20 cellular contexts compared by ENCODE assay signal in genomic region chr11:72688486-72688885, GRCh38. TPM values are rescaled to one million over a fixed set of nuclear protein-coding genes. Genes with fewer than 3 reads are reported as not detected.
A peak's percentile ranks its signal among the peaks of the same experiment; 100 is the strongest.
DNase-seq lines count a peak whose midpoint lies in the region; ATAC-seq and TF ChIP-seq lines count a peak whose summit lies in the region.
"Had no signal": no experiment of that assay in that cellular context is flagged by ENCODE, and none has a peak within 500 bp of the region (broad histone marks: within the 10 kb centered on the region; RNA-seq: fewer than 3 reads in every experiment).

No MANE protein-coding gene starts in this region.

- ATAC-seq in activated T-cell treated with anti-CD3 and anti-CD28 coated beads, Interleukin-2, amount 50 U/mL, for 4 hours = no peak
- no peak for ATAC-seq in CD8-positive, alpha-beta T cell
- ATAC-seq in effector memory CD8-positive, alpha-beta T cell (replicated peaks) = no peak
- no peak for ATAC-seq in GM18873 (IDR thresholded peaks at IDR 0.05; ENCODE audit: low FRiP score, unreplicated experiment)
- ATAC-seq: HepG2 had no signal

- H3K4me3 Mint-ChIP-seq in activated T-cell treated with anti-CD3 and anti-CD28 coated beads, Interleukin-2, amount 50 U/mL, for 24 hours = no peak overlapping the region
- H3K4me3 Mint-ChIP-seq in activated T-cell treated with anti-CD3 and anti-CD28 coated beads, Interleukin-2, amount 50 U/mL, for 4 hours = no peak overlapping the region
- no peak overlapping the region for H3K4me3 Mint-ChIP-seq in CD8-positive, alpha-beta T cell
- H3K4me3 Mint-ChIP-seq in effector memory CD8-positive, alpha-beta T cell = no peak overlapping the region
- H3K4me3 Mint-ChIP-seq: HFFc6 had no signal

- CTCF ChIA-PET in CD8-positive, alpha-beta T cell (lab: Charles Lee) = no interaction called here

- TF ChIP-seq POLR2A in spleen (IDR thresholded peaks at IDR 0.05) = no peak

- no peak overlapping the region for H3K27ac ChIP-seq in CD8-positive, alpha-beta T cell (ENCODE audit: low read depth, low read length)
- H3K27ac ChIP-seq in spleen = peak overlapping the region in 5 of 8 donors; percentile 16 to 62 (median 49)
- H3K27ac ChIP-seq: PC-9, SJCRH30 had no signal

- H3K36me3 Mint-ChIP-seq in activated T-cell treated with anti-CD3 and anti-CD28 coated beads, Interleukin-2, amount 50 U/mL, for 24 hours (ENCODE audit: low read depth) = peaks cover 89% of the 10 kb centered on the region
- peaks cover 18% of the 10 kb centered on the region for H3K36me3 Mint-ChIP-seq in activated T-cell treated with anti-CD3 and anti-CD28 coated beads, Interleukin-2, amount 50 U/mL, for 4 hours (ENCODE audit: insufficient read depth)
- peaks cover 75% of the 10 kb centered on the region for H3K36me3 Mint-ChIP-seq in CD8-positive, alpha-beta T cell
- peaks cover 48% of the 10 kb centered on the region for H3K36me3 Mint-ChIP-seq in effector memory CD8-positive, alpha-beta T cell (ENCODE audit: insufficient read depth)

- intact Hi-C loops in CD8-positive, alpha-beta T cell (cut with DNase I, micrococcal nuclease) = no loop called here
- intact Hi-C loops in spleen (cut with DNase I; ENCODE audit: low total_unique reads) = no loop called here

- no peak overlapping the region for H3K4me3 ChIP-seq in CD8-positive, alpha-beta T cell (ENCODE audit: low read depth, low read length)
- no peak overlapping the region for H3K4me3 ChIP-seq in spleen
- H3K4me3 ChIP-seq: PC-9, SJCRH30 had no signal

- no peaks in the 10 kb centered on the region for H3K9me3 Mint-ChIP-seq in activated T-cell treated with anti-CD3 and anti-CD28 coated beads, Interleukin-2, amount 50 U/mL, for 24 hours
- H3K9me3 Mint-ChIP-seq in activated T-cell treated with anti-CD3 and anti-CD28 coated beads, Interleukin-2, amount 50 U/mL, for 4 hours = no peaks in the 10 kb centered on the region
- no peaks in the 10 kb centered on the region for H3K9me3 Mint-ChIP-seq in CD8-positive, alpha-beta T cell
- H3K9me3 Mint-ChIP-seq in effector memory CD8-positive, alpha-beta T cell = no peaks in the 10 kb centered on the region
- H3K9me3 Mint-ChIP-seq: HFFc6 had no signal

- H3K27me3 Mint-ChIP-seq in activated T-cell treated with anti-CD3 and anti-CD28 coated beads, Interleukin-2, amount 50 U/mL, for 24 hours = no peaks in the 10 kb centered on the region
- no peaks in the 10 kb centered on the region for H3K27me3 Mint-ChIP-seq in activated T-cell treated with anti-CD3 and anti-CD28 coated beads, Interleukin-2, amount 50 U/mL, for 4 hours (ENCODE audit: low read depth)
- no peaks in the 10 kb centered on the region for H3K27me3 Mint-ChIP-seq in CD8-positive, alpha-beta T cell (ENCODE audit: low read depth)
- H3K27me3 Mint-ChIP-seq in effector memory CD8-positive, alpha-beta T cell = no peaks in the 10 kb centered on the region

- H3K27me3 ChIP-seq in CD8-positive, alpha-beta T cell (ENCODE audit: insufficient read depth, low read length) = no peaks in the 10 kb centered on the region
- no peaks in the 10 kb centered on the region for H3K27me3 ChIP-seq in spleen (replicated peaks in 1 of 7)
- H3K27me3 ChIP-seq: BE2C, SJCRH30 had no signal

- no peak for TF ChIP-seq CTCF in CD8-positive, alpha-beta T cell (IDR thresholded peaks at IDR 0.05)
- no peak for TF ChIP-seq CTCF in spleen (IDR thresholded peaks at IDR 0.05 in 8 of 11, conservative IDR thresholded peaks at IDR 0.05 in 3 of 11)

- DNase-seq in activated T-cell treated with anti-CD3 and anti-CD28 coated beads, Interleukin-2, amount 50 U/mL, for 24 hours = no peak
- DNase-seq in activated T-cell treated with anti-CD3 and anti-CD28 coated beads, Interleukin-2, amount 50 U/mL, for 4 hours = no peak
- DNase-seq in CD8-positive, alpha-beta T cell = no peak
- DNase-seq in effector memory CD8-positive, alpha-beta T cell = no peak
- DNase-seq in spleen = no peak
- no peak for DNase-seq in DMS114 treated with DMSO at 0.1 percent for 48 hours (lab: John Stamatoyannopoulos, UW; ENCODE audit: unreplicated experiment)
- no peak for DNase-seq in epidermal melanocyte (ENCODE audit: insufficient read length, low spot score)
- DNase-seq: BE2C, DND-41, H7, HFFc6, NCI-H1417 treated with DMSO at 0.1 percent for 48 hours, NCI-H187 treated with DMSO at 0.1 percent for 48 hours, NCI-H226, NCI-H524, PC-9, SJCRH30 had no signal

- peaks cover 33% of the 10 kb centered on the region for H3K4me1 Mint-ChIP-seq in activated T-cell treated with anti-CD3 and anti-CD28 coated beads, Interleukin-2, amount 50 U/mL, for 24 hours (ENCODE audit: low read depth)
- H3K4me1 Mint-ChIP-seq in activated T-cell treated with anti-CD3 and anti-CD28 coated beads, Interleukin-2, amount 50 U/mL, for 4 hours (ENCODE audit: low read depth) = peaks cover 19% of the 10 kb centered on the region
- H3K4me1 Mint-ChIP-seq in CD8-positive, alpha-beta T cell (ENCODE audit: low read depth) = peaks cover 15% of the 10 kb centered on the region
- H3K4me1 Mint-ChIP-seq in effector memory CD8-positive, alpha-beta T cell (ENCODE audit: low read depth in 2 of 2) = peaks cover 19 to 24% of the 10 kb centered on the region in 2 donors

- POLR2A ChIA-PET in CD8-positive, alpha-beta T cell (lab: Charles Lee) = no interaction called here

- H3K27ac Mint-ChIP-seq in activated T-cell treated with anti-CD3 and anti-CD28 coated beads, Interleukin-2, amount 50 U/mL, for 24 hours = peak overlapping the region; percentile 20
- peak overlapping the region; percentile 52 for H3K27ac Mint-ChIP-seq in CD8-positive, alpha-beta T cell
- peak overlapping the region; percentile 38 to 79 for H3K27ac Mint-ChIP-seq in effector memory CD8-positive, alpha-beta T cell
- H3K27ac Mint-ChIP-seq: HFFc6 had no signal

- H3K36me3 ChIP-seq in CD8-positive, alpha-beta T cell (ENCODE audit: insufficient read depth, low read length) = peaks cover 44% of the 10 kb centered on the region
- H3K36me3 ChIP-seq in spleen = peaks cover 0 to 100% (median 95%) of the 10 kb centered on the region in 6 donors
- H3K36me3 ChIP-seq: SJCRH30 had no signal

- 88 to 93% (median 92%) methylated on average over 7 of the region's 7 CpGs for WGBS in spleen, 5 donors

- peaks cover 6% of the 10 kb centered on the region for H3K4me1 ChIP-seq in CD8-positive, alpha-beta T cell (ENCODE audit: insufficient read depth, low read length)
- H3K4me1 ChIP-seq in spleen = peaks cover 0 to 68% (median 36%) of the 10 kb centered on the region in 6 donors

- H3K9me3 ChIP-seq in CD8-positive, alpha-beta T cell (ENCODE audit: low read length) = no peaks in the 10 kb centered on the region
- H3K9me3 ChIP-seq in spleen = no peaks in the 10 kb centered on the region
- H3K9me3 ChIP-seq: BE2C, SJCRH30 had no signal

RNA-seq across cellular contexts. Expression of gene PDE2A, which starts 14.3 kb away (rescaled TPM):
- total RNA-seq in activated T-cell treated with anti-CD3 and anti-CD28 coated beads, Interleukin-2, amount 50 U/mL, for 4 hours = under 1 TPM; 0.53 to 0.71 (median 0.60) TPM
- 1 to 10 TPM; 3.8 to 4.2 TPM for total RNA-seq in CD8-positive, alpha-beta T cell
- total RNA-seq in spleen = 100 to 1,000 TPM; 244 to 584 (median 346) TPM
- 100 to 1,000 TPM in 1 of 3 donors, 10 to 100 TPM in 2; 58.2 to 158 (median 72.8) TPM for polyA plus RNA-seq in spleen
- total RNA-seq: G401, HepG2 had no signal

Comparison
In these comparisons a context has a peak if more than half of its experiments do, and no peak if none do; other contexts are left out.
1. RNA of gene PDE2A, which starts 14.3 kb away (total RNA-seq): 244 to 584 TPM in spleen; 3.8 to 4.2 TPM in CD8-positive, alpha-beta T cell and 0.53 to 0.71 TPM in activated T-cell treated with anti-CD3 and anti-CD28 coated beads, Interleukin-2, amount 50 U/mL, for 4 hours; every median in the first group is over 10 times any median in the second.
2. Peak in every context shown above with its lines, with median percentiles within 50 percentile points of each other: H3K27ac Mint-ChIP-seq.